In genomic region chr5:179890751-179891682, GRCh38 we compare ENCODE assay signal across 17 cellular contexts. TPM values are rescaled to one million over a fixed set of nuclear protein-coding genes. Genes with fewer than 3 reads are reported as not detected.
DNase-seq lines count a peak whose midpoint lies in the region; ATAC-seq and TF ChIP-seq lines count a peak whose summit lies in the region.
"Had no signal": no experiment of that assay in that cellular context is flagged by ENCODE, and none has a peak within 500 bp of the region (broad histone marks: within the 10 kb centered on the region; RNA-seq: fewer than 3 reads in every experiment).

No MANE protein-coding gene starts in this region.

- H3K36me3 Mint-ChIP-seq in endothelial cell (ENCODE audit: low read depth, unreplicated experiment), result peaks cover 59% of the 10 kb centered on the region

- H3K79me1 ChIP-seq in neuronal stem cell (ENCODE audit: low read depth, low read length), result no peaks in the 10 kb centered on the region

- no peak overlapping the region for H3K18ac ChIP-seq in neuronal stem cell (ENCODE audit: low read length)

- H3K4me1 ChIP-seq in heart left ventricle (peaks cover 0 to 5% (median 0%) of the 10 kb centered on the region in 12 donors), neuronal stem cell (ENCODE audit: control insufficient read depth in 2 of 2, insufficient read depth in 1 of 2, low read depth in 1 of 2, low read length in 2 of 2) (no peaks in the 10 kb centered on the region)
- H3K4me1 ChIP-seq: BLaER1 had no signal

- 94 to 97% (median 96%) methylated on average over 19 to 25 of the region's 25 CpGs for WGBS in heart left ventricle, 4 donors
- WGBS in neuronal stem cell (ENCODE audit: extremely low coverage in 2 of 2, insufficient read length in 2 of 2, insufficient replicate concordance in 1 of 2), 2 donors, result no CpG with 5 or more reads among the region's 25 CpGs

- no peak for TF ChIP-seq POLR2A in heart left ventricle (IDR thresholded peaks at IDR 0.05)

- no peaks in the 10 kb centered on the region for H3K9me3 ChIP-seq in heart left ventricle
- peaks cover 0 to 1% of the 10 kb centered on the region in 2 donors for H3K9me3 ChIP-seq in neuronal stem cell (replicated peaks in 1 of 2; ENCODE audit: control insufficient read depth in 2 of 2, insufficient read depth in 1 of 2, low read depth in 1 of 2, low read length in 2 of 2)
- H3K9me3 ChIP-seq: HAP-1 had no signal

- no peak overlapping the region for H3K23ac ChIP-seq in neuronal stem cell (ENCODE audit: low read depth, low read length, poor library complexity)

- H2BK120ac ChIP-seq in neuronal stem cell (ENCODE audit: low read depth, low read length), result no peak overlapping the region

- peaks cover 11% of the 10 kb centered on the region for H3K27me3 Mint-ChIP-seq in endothelial cell (ENCODE audit: unreplicated experiment)
- H3K27me3 Mint-ChIP-seq: CD4-positive, alpha-beta memory T cell had no signal

- H2BK5ac ChIP-seq in neuronal stem cell (ENCODE audit: low read length), result no peak overlapping the region

- TF ChIP-seq CTCF in heart left ventricle (IDR thresholded peaks at IDR 0.05) (no peak), endothelial cell (IDR thresholded peaks at IDR 0.05; ENCODE audit: unreplicated experiment) (no peak)

- H3K4ac ChIP-seq in neuronal stem cell (ENCODE audit: low read length), result no peak overlapping the region

- H3K27ac ChIP-seq in heart left ventricle (no peak overlapping the region), neuronal stem cell (replicated peaks; ENCODE audit: low read length) (no peak overlapping the region)
- H3K27ac ChIP-seq: BLaER1 had no signal

- no peak overlapping the region for H2AK5ac ChIP-seq in neuronal stem cell (ENCODE audit: low read depth, low read length)

- H3K4me3 ChIP-seq in heart left ventricle (no peak overlapping the region), neuronal stem cell (ENCODE audit: low read length in 2 of 2) (no peak overlapping the region)
- H3K4me3 ChIP-seq: BLaER1, GM12878, HAP-1 had no signal

- no peak for ATAC-seq in heart left ventricle
- ATAC-seq in left ventricle myocardium superior, result no peak
- ATAC-seq: GM12878 had no signal

- no peak overlapping the region for H4K91ac ChIP-seq in neuronal stem cell (ENCODE audit: low read depth, low read length, poor library complexity)

- intact Hi-C loops in heart left ventricle (cut with DNase I) (no loop called here), left ventricle myocardium superior (cut with micrococcal nuclease) (no loop called here)

- peaks cover 11% of the 10 kb centered on the region for H3K4me1 Mint-ChIP-seq in endothelial cell (ENCODE audit: unreplicated experiment)
- H3K4me1 Mint-ChIP-seq: CD14-positive monocyte; CD4-positive, alpha-beta memory T cell had no signal

- H3K27ac Mint-ChIP-seq in endothelial cell (ENCODE audit: unreplicated experiment), result peak overlapping the region; percentile 64

- H3K27me3 ChIP-seq in heart left ventricle, result no peaks in the 10 kb centered on the region
- no peaks in the 10 kb centered on the region for H3K27me3 ChIP-seq in neuronal stem cell (ENCODE audit: control insufficient read depth in 3 of 3, insufficient read depth in 3 of 3, low read depth in 1 of 3, low read length in 3 of 3)
- H3K27me3 ChIP-seq: BLaER1 had no signal

- H2BK12ac ChIP-seq in neuronal stem cell (ENCODE audit: low read length), result no peak overlapping the region

- H4K8ac ChIP-seq in neuronal stem cell (ENCODE audit: low read depth, low read length), result no peak overlapping the region

- H3K9ac ChIP-seq in neuronal stem cell (ENCODE audit: low read depth, low read length, poor library complexity), result no peak overlapping the region
- H3K9ac ChIP-seq: BLaER1 had no signal

- H3K4me3 Mint-ChIP-seq in endothelial cell (ENCODE audit: unreplicated experiment), result peak overlapping the region; percentile 59
- H3K4me3 Mint-ChIP-seq: CD14-positive monocyte; CD4-positive, alpha-beta memory T cell had no signal

- DNase-seq in heart left ventricle, result peak in 3 of 5 donors; percentile 12 to 48 (median 24)
- no peak for DNase-seq in left ventricle myocardium superior
- no peak for DNase-seq in endothelial cell (ENCODE audit: low spot score)
- DNase-seq in neuronal stem cell (ENCODE audit: low spot score), result no peak
- no peak for DNase-seq in DMS114 treated with DMSO at 0.1 percent for 48 hours (lab: John Stamatoyannopoulos, UW; ENCODE audit: unreplicated experiment)
- no peak for DNase-seq in activated T-cell treated with anti-CD3 and anti-CD28 coated beads, Interleukin-2, amount 50 U/mL, for 48 hours
- DNase-seq in T1000 (lab: John Stamatoyannopoulos, UW), result no peak
- DNase-seq: 8988T; Calu3; CD4-positive, alpha-beta memory T cell; DMS53; DND-41; EL had no signal

- no peak overlapping the region for H3K4me2 ChIP-seq in neuronal stem cell (ENCODE audit: insufficient read depth, low read length, poor library complexity, severe bottlenecking)
- H3K4me2 ChIP-seq: BLaER1 had no signal

- no peaks in the 10 kb centered on the region for H3K9me3 Mint-ChIP-seq in endothelial cell (ENCODE audit: unreplicated experiment)

- no peak overlapping the region for H2BK15ac ChIP-seq in neuronal stem cell (ENCODE audit: low read length)

- peak overlapping the region; percentile 47 for H3K14ac ChIP-seq in neuronal stem cell (ENCODE audit: low read length)

- H3K36me3 ChIP-seq in heart left ventricle (peaks cover 5 to 100% (median 91%) of the 10 kb centered on the region in 9 donors), neuronal stem cell (replicated peaks in 1 of 2; ENCODE audit: control insufficient read depth in 2 of 2, insufficient read depth in 2 of 2, low read length in 2 of 2) (peaks cover 66 to 97% of the 10 kb centered on the region in 2 donors)

- H2AFZ ChIP-seq in neuronal stem cell (ENCODE audit: low read length), result no peak overlapping the region

RNA-seq across cellular contexts. Expression of gene TBC1D9B, which starts 16.7 kb away (rescaled TPM):
- 10 to 100 TPM; 29.3 to 68.9 (median 43.1) TPM for total RNA-seq in heart left ventricle
- 10 to 100 TPM; 31.1 to 49.9 TPM for polyA plus RNA-seq in heart left ventricle
- 37.1 TPM for total RNA-seq in left ventricle myocardium superior
- 138 TPM for total RNA-seq in endothelial cell (ENCODE audit: unreplicated experiment)
- polyA plus RNA-seq in neuronal stem cell (2013, experiment 1 of 2), result 41.1 TPM
- 39.6 TPM for polyA plus RNA-seq in neuronal stem cell (2013, experiment 2 of 2)

RNA-seq across cellular contexts. Expression of gene MRNIP, which starts 32.4 kb away (rescaled TPM):
- total RNA-seq in heart left ventricle (10 to 100 TPM in 6 of 9 donors, 1 to 10 TPM in 3; 8.5 to 14.4 (median 12.3) TPM), left ventricle myocardium superior (14.8 TPM), endothelial cell (ENCODE audit: unreplicated experiment) (38.5 TPM)
- 10 to 100 TPM; 10.4 to 24.1 TPM for polyA plus RNA-seq in heart left ventricle
- polyA plus RNA-seq in neuronal stem cell (2013, experiment 1 of 2), result 39.6 TPM
- 39.2 TPM for polyA plus RNA-seq in neuronal stem cell (2013, experiment 2 of 2)

Comparison
In these comparisons a context has a peak if more than half of its experiments do, and no peak if none do; other contexts are left out.
1. DNase-seq: peak in heart left ventricle (3 of 5); none in left ventricle myocardium superior (single experiment), endothelial cell (single experiment), neuronal stem cell (single experiment), DMS114 treated with DMSO at 0.1 percent for 48 hours (single experiment), activated T-cell treated with anti-CD3 and anti-CD28 coated beads, Interleukin-2, amount 50 U/mL, for 48 hours (0 of 2) and T1000 (single experiment).